Comparison of ENCODE assay signal across 22 cellular contexts in the genomic region with DNA sequence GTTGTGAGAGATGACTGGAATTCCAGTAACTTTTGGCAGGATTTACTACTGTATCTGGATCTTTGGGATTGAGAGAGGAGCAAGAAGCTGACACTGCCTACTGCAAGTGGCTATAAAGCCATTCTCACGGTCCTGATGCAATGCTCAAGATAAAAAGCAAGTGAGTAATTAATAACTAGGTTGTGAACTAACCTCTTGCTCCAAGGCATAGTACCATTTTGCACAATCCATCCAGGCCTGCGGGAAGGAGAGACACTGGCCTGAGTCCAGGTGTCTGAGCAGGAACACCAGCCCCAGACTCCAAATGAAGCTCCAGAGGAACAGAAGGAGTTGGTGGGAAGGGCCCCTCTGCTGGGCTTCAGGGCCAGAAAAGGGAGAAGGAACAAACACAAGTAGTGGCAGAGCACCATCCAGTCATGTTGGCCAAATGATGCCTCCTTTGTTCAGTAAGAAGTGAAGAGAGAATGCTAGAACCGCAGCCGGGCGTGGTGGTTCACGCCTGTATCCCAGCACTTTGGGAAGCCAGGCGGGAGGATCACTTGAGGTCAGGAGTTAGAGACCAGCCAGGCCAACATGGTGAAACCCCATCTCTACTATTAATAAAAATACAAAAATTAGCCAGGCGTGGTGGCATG.
"Had no signal": no experiment of that assay in that cellular context is flagged by ENCODE, and none has a peak within 500 bp of the region (broad histone marks: within the 10 kb centered on the region; RNA-seq: fewer than 3 reads in every experiment).

No MANE protein-coding gene starts in this region.

- H3K27ac ChIP-seq: breast epithelium, foreskin keratinocyte, hepatocyte, parathyroid adenoma, thyroid gland had no signal

- H3K79me2 ChIP-seq: hepatocyte, parathyroid adenoma had no signal

- H2AFZ ChIP-seq: hepatocyte, parathyroid adenoma had no signal

- H3K9me3 ChIP-seq: breast epithelium, thyroid gland had no signal

- H3K36me3 ChIP-seq: breast epithelium, thyroid gland had no signal

- H3K4me1 ChIP-seq: breast epithelium, foreskin keratinocyte, parathyroid adenoma, thyroid gland had no signal

- H3K4me2 ChIP-seq: hepatocyte had no signal

- DNase-seq: activated CD4-positive, alpha-beta T cell treated with anti-CD3 and anti-CD28 coated beads, Interleukin-2, amount 50 U/mL, for 1 hour; activated CD8-positive, alpha-beta memory T cell treated with anti-CD3 and anti-CD28 coated beads, Interleukin-2, amount 50 U/mL, for 4 hours; activated effector memory CD4-positive, alpha-beta T cell treated with anti-CD3 and anti-CD28 coated beads, Interleukin-2, amount 50 U/mL, for 16 hours; activated naive CD4-positive, alpha-beta T cell treated with anti-CD3 and anti-CD28 coated beads, Interleukin-2, amount 50 U/mL, for 16 hours; activated T-cell treated with anti-CD3 and anti-CD28 coated beads, Interleukin-2, amount 50 U/mL, for 4 hours; cerebellar nuclear complex; effector memory CD8-positive, alpha-beta T cell; foreskin keratinocyte; left colon; stimulated activated CD4-positive, alpha-beta T cell treated with anti-CD3 and anti-CD28 coated beads, Interleukin-12 subunit alpha, Interleukin-12 subunit beta, amount 100 ng/mL, for 4 hours; stimulated activated CD4-positive, alpha-beta T cell treated with anti-CD3 and anti-CD28 coated beads, Interleukin-2, amount 100 ng/mL, for 24 hours; stimulated activated naive CD4-positive, alpha-beta T cell treated with Interleukin-2 at 50 U/mL for 16 hours; T-helper 1 cell; T-helper 9 cell; thyroid gland had no signal

- ATAC-seq: activated T-cell treated with anti-CD3 and anti-CD28 coated beads, Interleukin-2, amount 50 U/mL, for 4 hours; effector memory CD8-positive, alpha-beta T cell; foreskin keratinocyte had no signal

- FAIRE-seq: astrocyte, islet of Langerhans, urothelium cell line had no signal

- H3K4me3 ChIP-seq: breast epithelium, hepatocyte, lung, thyroid gland had no signal

- H3K27me3 ChIP-seq: breast epithelium, hepatocyte, thyroid gland had no signal

- H3K9ac ChIP-seq: parathyroid adenoma had no signal
